8 cellular contexts compared by ENCODE assay signal in genomic region chr5:93607367-93608258, GRCh38. TPM values are rescaled to one million over a fixed set of nuclear protein-coding genes. Genes with fewer than 3 reads are reported as not detected.
DNase-seq lines count a peak whose midpoint lies in the region; ATAC-seq and TF ChIP-seq lines count a peak whose summit lies in the region.

No MANE protein-coding gene starts in this region.

- ATAC-seq in CD8-positive, alpha-beta T cell = peak; percentile 73
- ATAC-seq in GM18511 (IDR thresholded peaks at IDR 0.05; ENCODE audit: unreplicated experiment) (peak; percentile 81), HG02970 (IDR thresholded peaks at IDR 0.05; ENCODE audit: low FRiP score, unreplicated experiment) (peak; percentile 68), left lobe of liver (peak; percentile 92)

- peak in 1 of 7 experiments; percentile 33 for DNase-seq in CD8-positive, alpha-beta T cell
- DNase-seq in NCI-H748 treated with DMSO at 0.1 percent for 48 hours (lab: John Stamatoyannopoulos, UW) (peak; percentile 92), cardiac fibroblast (ENCODE audit: low read depth in 2 of 2) (peak; percentile 76), left lobe of liver (ENCODE audit: low spot score) (no peak), NCI-H1930 (lab: John Stamatoyannopoulos, UW) (no peak)
- DNase-seq in NK-92 treated with Interleukin-12 subunit alpha and Interleukin-12 subunit beta, amount 100 ng/mL, for 24 hours (lab: John Stamatoyannopoulos, UW) = no peak

- no peak overlapping the region for H3K4me3 ChIP-seq in CD8-positive, alpha-beta T cell (ENCODE audit: low read depth, low read length)
- peak overlapping the region in 1 of 2 donors; percentile 22 for H3K4me3 ChIP-seq in cardiac fibroblast (replicated peaks in 1 of 2; ENCODE audit: low read depth in 2 of 2, low read length in 2 of 2)

- CTCF ChIA-PET in CD8-positive, alpha-beta T cell (lab: Charles Lee) = interaction anchor here (0.6 to 3.1 kb wide), 6 partner anchors 9 to 194 kb away, joined by 3 to 13 read pairs (median 4); no protein-coding TSS in a partner anchor

- no peaks in the 10 kb centered on the region for H3K9me3 ChIP-seq in CD8-positive, alpha-beta T cell (ENCODE audit: low read length)

- peaks cover 21% of the 10 kb centered on the region for H3K4me1 Mint-ChIP-seq in CD8-positive, alpha-beta T cell (ENCODE audit: low read depth)

- H3K36me3 Mint-ChIP-seq in CD8-positive, alpha-beta T cell = no peaks in the 10 kb centered on the region

- peaks cover 6% of the 10 kb centered on the region for H3K4me1 ChIP-seq in CD8-positive, alpha-beta T cell (ENCODE audit: insufficient read depth, low read length)

- peak; percentile 53 for TF ChIP-seq CTCF in CD8-positive, alpha-beta T cell (IDR thresholded peaks at IDR 0.05)
- TF ChIP-seq CTCF in cardiac fibroblast (IDR thresholded peaks at IDR 0.05; ENCODE audit: low read depth, low read length) = peak; percentile 60

- no peaks in the 10 kb centered on the region for H3K36me3 ChIP-seq in CD8-positive, alpha-beta T cell (ENCODE audit: insufficient read depth, low read length)

- H3K27ac ChIP-seq in CD8-positive, alpha-beta T cell (ENCODE audit: low read depth, low read length) = no peak overlapping the region

- intact Hi-C loops in CD8-positive, alpha-beta T cell (cut with DNase I, micrococcal nuclease) = loop anchor here (1.0 to 2.0 kb wide), 2 partner anchors 27 to 194 kb away; partner anchors contain the start of gene NR2F1-AS1 (in 1 of the 2)

- peaks cover 85% of the 10 kb centered on the region for H3K27me3 Mint-ChIP-seq in CD8-positive, alpha-beta T cell (ENCODE audit: low read depth)

- POLR2A ChIA-PET in CD8-positive, alpha-beta T cell (lab: Charles Lee) = no interaction called here

- H3K27me3 ChIP-seq in CD8-positive, alpha-beta T cell (ENCODE audit: insufficient read depth, low read length) = peaks cover 81% of the 10 kb centered on the region

- peaks cover 3% of the 10 kb centered on the region for H3K9me3 Mint-ChIP-seq in CD8-positive, alpha-beta T cell

- H3K27ac Mint-ChIP-seq in CD8-positive, alpha-beta T cell = no peak overlapping the region

- no peak overlapping the region for H3K4me3 Mint-ChIP-seq in CD8-positive, alpha-beta T cell

RNA-seq across cellular contexts. Expression of gene NR2F1, which starts 24.6 kb away (rescaled TPM):
- total RNA-seq in CD8-positive, alpha-beta T cell = not detected
- total RNA-seq in left lobe of liver = 10.2 TPM

RNA-seq across cellular contexts. Expression of gene NR2F1-AS1, which starts 26.6 kb away (rescaled TPM):
- not detected for total RNA-seq in CD8-positive, alpha-beta T cell
- total RNA-seq in left lobe of liver = 1.8 TPM

Comparison
In these comparisons a context has a peak if more than half of its experiments do, and no peak if none do; other contexts are left out.
1. DNase-seq: peak in NCI-H748 treated with DMSO at 0.1 percent for 48 hours (single experiment) and cardiac fibroblast (2 of 2); none in left lobe of liver (single experiment), NCI-H1930 (0 of 2) and NK-92 treated with Interleukin-12 subunit alpha and Interleukin-12 subunit beta, amount 100 ng/mL, for 24 hours (single experiment).
2. RNA of gene NR2F1, which starts 24.6 kb away (total RNA-seq): 10.2 TPM in left lobe of liver (single experiment); not detected in CD8-positive, alpha-beta T cell; every median in the first group is over 10 times any median in the second.
3. Peak in every context shown above with its lines, with median percentiles within 50 percentile points of each other: ATAC-seq.